Comparison of ENCODE assay signal across 16 cellular contexts in the genomic region with DNA sequence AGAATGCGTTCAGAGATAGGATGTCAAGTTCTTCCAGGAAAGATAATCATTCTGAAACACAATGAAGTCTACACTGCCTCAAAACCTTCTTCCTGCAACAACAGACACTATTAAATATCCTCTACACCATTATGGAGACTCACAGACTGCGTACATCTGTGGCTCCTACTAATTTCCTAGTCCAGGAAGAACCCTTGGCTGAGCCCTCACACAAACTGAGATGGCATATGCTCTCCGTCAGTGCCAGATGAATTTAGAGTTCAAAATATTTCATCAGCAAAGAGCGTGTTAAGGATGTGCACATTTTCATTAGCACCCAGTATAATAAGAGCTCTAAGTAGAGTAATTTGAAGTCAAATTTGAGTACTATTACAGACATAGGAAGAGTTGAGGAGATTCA.
DNase-seq lines count a peak whose midpoint lies in the region; ATAC-seq lines count a peak whose summit lies in the region.
"Had no signal": no experiment of that assay in that cellular context is flagged by ENCODE, and none has a peak within 500 bp of the region (broad histone marks: within the 10 kb centered on the region; RNA-seq: fewer than 3 reads in every experiment).

No MANE protein-coding gene starts in this region.

- H3K27ac Mint-ChIP-seq in memory B cell = peak overlapping the region; percentile 35
- H3K27ac Mint-ChIP-seq: CD4-positive, CD25-positive, alpha-beta regulatory T cell; GM23338; IgD-negative memory B cell had no signal

- peaks cover 10% of the 10 kb centered on the region for H3K4me1 Mint-ChIP-seq in memory B cell
- H3K4me1 Mint-ChIP-seq: CD4-positive, CD25-positive, alpha-beta regulatory T cell had no signal

- ATAC-seq in memory B cell (ENCODE audit: low read depth) = no peak
- no peak for ATAC-seq in GM19455 (IDR thresholded peaks at IDR 0.05; ENCODE audit: unreplicated experiment)
- ATAC-seq: GM23338 had no signal

- no peaks in the 10 kb centered on the region for H3K27me3 Mint-ChIP-seq in memory B cell
- H3K27me3 Mint-ChIP-seq: IgD-negative memory B cell had no signal

- DNase-seq in DMS 273 (lab: John Stamatoyannopoulos, UW; ENCODE audit: unreplicated experiment) = peak; percentile 70
- no peak for DNase-seq in DMS 273 treated with DMSO at 0.1 percent for 48 hours (lab: John Stamatoyannopoulos, UW)
- peak; percentile 76 for DNase-seq in NCI-H446 treated with DMSO at 0.1 percent for 48 hours (lab: John Stamatoyannopoulos, UW)
- peak; percentile 68 to 90 for DNase-seq in cerebellar nuclear complex (lab: John Stamatoyannopoulos, UW)
- no peak for DNase-seq in memory B cell (ENCODE audit: low spot score in 2 of 2)
- no peak for DNase-seq in NCI-H524 treated with DMSO at 0.1 percent for 48 hours (lab: John Stamatoyannopoulos, UW)
- DNase-seq in HUDEP-2 (lab: John Stamatoyannopoulos, UW; ENCODE audit: unreplicated experiment in 76 of 76) = no peak
- DNase-seq: AML-193; CD4-positive, CD25-positive, alpha-beta regulatory T cell; DMS153; DMS79 treated with DMSO at 0.1 percent for 48 hours; GF-D8; H7 had no signal

- H3K4me3 Mint-ChIP-seq in memory B cell = no peak overlapping the region
- H3K4me3 Mint-ChIP-seq: CD4-positive, CD25-positive, alpha-beta regulatory T cell; GM23338 had no signal

- no peaks in the 10 kb centered on the region for H3K9me3 Mint-ChIP-seq in memory B cell
- H3K9me3 Mint-ChIP-seq: GM23338, IgD-negative memory B cell had no signal

- no peaks in the 10 kb centered on the region for H3K36me3 Mint-ChIP-seq in memory B cell
- H3K36me3 Mint-ChIP-seq: CD4-positive, CD25-positive, alpha-beta regulatory T cell had no signal

Comparison
In these comparisons a context has a peak if more than half of its experiments do, and no peak if none do; other contexts are left out.
1. DNase-seq: peak in DMS 273 (single experiment), NCI-H446 treated with DMSO at 0.1 percent for 48 hours (single experiment) and cerebellar nuclear complex (2 of 2); none in DMS 273 treated with DMSO at 0.1 percent for 48 hours (single experiment), memory B cell (0 of 2), NCI-H524 treated with DMSO at 0.1 percent for 48 hours (single experiment) and HUDEP-2 (0 of 76).